In genomic region chr17:42677921-42678781, GRCh38 we compare ENCODE assay signal across 1 cellular context.
TF ChIP-seq lines count a peak whose summit lies in the region.

No MANE protein-coding gene starts in this region.

TF ChIP-seq in K562, 482 proteins besides CTCF, POLR2A, EP300 and RAD21 (continued from another document):
- TF ChIP-seq THRA (IDR thresholded peaks at IDR 0.05) = no peak
